8 cellular contexts compared by ENCODE assay signal in the genomic region with DNA sequence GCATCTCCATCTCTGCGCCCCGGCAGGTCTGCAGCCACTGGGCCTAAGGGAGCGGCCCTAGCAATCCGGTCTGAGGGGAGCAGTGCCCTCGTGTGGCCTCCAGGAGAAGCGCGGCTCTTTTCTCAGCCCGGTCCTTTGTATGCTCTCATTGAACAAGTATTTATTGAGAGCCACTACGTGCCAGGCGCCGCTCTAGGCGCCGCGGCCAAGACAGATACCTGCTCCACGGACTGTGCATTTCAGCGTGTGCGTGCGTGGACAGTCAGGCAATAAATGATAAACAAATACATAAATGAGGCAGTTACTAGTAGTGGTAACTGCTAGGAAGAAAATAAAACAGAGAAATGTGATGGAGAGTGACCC. TPM values are rescaled to one million over a fixed set of nuclear protein-coding genes. Genes with fewer than 3 reads are reported as not detected.
DNase-seq lines count a peak whose midpoint lies in the region; ATAC-seq, FAIRE-seq and TF ChIP-seq lines count a peak whose summit lies in the region.

No MANE protein-coding gene starts in this region.

- no peaks in the 10 kb centered on the region for H3K27me3 ChIP-seq in WERI-Rb-1 (ENCODE audit: insufficient read depth, low read depth, severe bottlenecking)

- ATAC-seq in GM18873 (IDR thresholded peaks at IDR 0.05; ENCODE audit: low FRiP score, unreplicated experiment) (peak; percentile 80), HG03108 (IDR thresholded peaks at IDR 0.05; ENCODE audit: unreplicated experiment) (peak; percentile 83)

- H3K4me1 ChIP-seq in kidney (ENCODE audit: control insufficient read depth in 1 of 2, insufficient read depth in 1 of 2, low read depth in 1 of 2, low read length in 2 of 2): peaks cover 2% of the 10 kb centered on the region in 2 donors

- H3K4me3 ChIP-seq in AG09309 (ENCODE audit: control insufficient read depth, low read depth, low read length): no peak overlapping the region
- no peak overlapping the region for H3K4me3 ChIP-seq in WERI-Rb-1 (ENCODE audit: low read depth, low read length)
- peak overlapping the region in 1 of 2 donors; percentile 36 for H3K4me3 ChIP-seq in kidney (ENCODE audit: low read length in 2 of 2)

- in situ Hi-C loops in T47D (cut with HindIII; ENCODE audit: low pct_unique_long_range_greater_than_20kb, low sequenced_read_pairs): no loop called here

- no peak for FAIRE-seq in kidney (lab: Jason Lieb, UNC)

- intact Hi-C loops in kidney (cut with DNase I): no loop called here

- H3K36me3 ChIP-seq in WERI-Rb-1: no peaks in the 10 kb centered on the region
- no peaks in the 10 kb centered on the region for H3K36me3 ChIP-seq in kidney (ENCODE audit: control insufficient read depth in 1 of 2, insufficient read depth in 2 of 2, low read length in 2 of 2)

- H3K9ac ChIP-seq in kidney (ENCODE audit: low read length in 2 of 2): no peak overlapping the region

- DNase-seq in AG09309 (ENCODE audit: low read depth) (peak; percentile 47), NCI-H2171 (lab: John Stamatoyannopoulos, UW) (peak; percentile 48), WERI-Rb-1 (peak; percentile 84), T47D (ENCODE audit: low read depth in 1 of 2, low spot score in 1 of 2) (peak; percentile 87 to 93), kidney (peak; percentile 92)
- DNase-seq in stimulated activated CD4-positive, alpha-beta T cell treated with anti-CD3 and anti-CD28 coated beads, Interleukin-1b, Interleukin-23, amount 100 ng/mL, for 1 hour (ENCODE audit: low read depth in 2 of 2): peak; percentile 38 to 55

- TF ChIP-seq CTCF in AG09309 (IDR thresholded peaks at IDR 0.05; ENCODE audit: control insufficient read depth, insufficient read depth, low read depth, low read length, missing control alignments) (peak; percentile 94), WERI-Rb-1 (IDR thresholded peaks at IDR 0.05; ENCODE audit: low read depth, low read length) (peak; percentile 88), kidney (IDR thresholded peaks at IDR 0.05; ENCODE audit: borderline replicate concordance, extremely low read depth, insufficient read depth) (peak; percentile 89)

- no peak overlapping the region for H3K27ac ChIP-seq in WERI-Rb-1
- H3K27ac ChIP-seq in kidney (ENCODE audit: low read depth in 2 of 2, low read length in 2 of 2): no peak overlapping the region

- H3K9me3 ChIP-seq in WERI-Rb-1 (ENCODE audit: severe bottlenecking): no peaks in the 10 kb centered on the region
- H3K9me3 ChIP-seq in kidney (ENCODE audit: control insufficient read depth in 1 of 2, low read length in 2 of 2): no peaks in the 10 kb centered on the region

RNA-seq across cellular contexts. Expression of a gene that starts 2.3 kb away (rescaled TPM):
- 2.5 TPM for total RNA-seq in kidney
- polyA plus RNA-seq in kidney (ENCODE audit: insufficient read depth, low read depth, low replicate concordance): 29.9 TPM

RNA-seq across cellular contexts. Expression of a gene that starts 11.3 kb away (rescaled TPM):
- 7.8 TPM for total RNA-seq in kidney
- 6.0 TPM for polyA plus RNA-seq in kidney (ENCODE audit: insufficient read depth, low read depth, low replicate concordance)

RNA-seq across cellular contexts. Expression of a gene that starts 43.9 kb away (rescaled TPM):
- total RNA-seq in kidney: 130 TPM
- polyA plus RNA-seq in kidney (ENCODE audit: insufficient read depth, low read depth, low replicate concordance): 26.4 TPM

RNA-seq across cellular contexts. Expression of a gene that starts 54.8 kb away (rescaled TPM):
- 48.9 TPM for total RNA-seq in kidney
- 85.8 TPM for polyA plus RNA-seq in kidney (ENCODE audit: insufficient read depth, low read depth, low replicate concordance)
